ENCODE assay signal across 7 cellular contexts in genomic region chr21:31509108-31510017, GRCh38.
A peak's percentile ranks its signal among the peaks of the same experiment; 100 is the strongest.
DNase-seq lines count a peak whose midpoint lies in the region; ATAC-seq and TF ChIP-seq lines count a peak whose summit lies in the region.

No MANE protein-coding gene starts in this region.

- no peaks in the 10 kb centered on the region for H3K9me2 ChIP-seq in PC-9 (ENCODE audit: insufficient read depth)

- CTCF ChIA-PET in PC-9 (lab: Charles Lee), result interaction anchor here (0.6 kb wide), 1 partner anchor 22 kb away, joined by 12 read pairs; no protein-coding TSS in a partner anchor

- no peaks in the 10 kb centered on the region for H4K20me1 ChIP-seq in PC-9 (ENCODE audit: insufficient read depth)

- no peak overlapping the region; the same call in 1 of the 2 replicates for H2AFZ ChIP-seq in PC-9

- no peaks in the 10 kb centered on the region for H3K27me3 ChIP-seq in PC-9 (ENCODE audit: insufficient read depth, low read depth)

- H3K4me1 Mint-ChIP-seq in activated T-cell treated with anti-CD3 and anti-CD28 coated beads, Interleukin-2, amount 50 U/mL, for 72 hours (ENCODE audit: low read depth), result peaks cover 32% of the 10 kb centered on the region

- POLR2A ChIA-PET in PC-9 (lab: Charles Lee; ENCODE audit: unreplicated experiment), result no interaction called here

- no peaks in the 10 kb centered on the region for H3K36me3 ChIP-seq in PC-9 (ENCODE audit: low read depth)

- TF ChIP-seq CTCF in PC-9 (conservative IDR thresholded peaks at IDR 0.05), result peak; percentile 77

- DNase-seq in PC-9 (peak; percentile 65 to 73), iPS-NIHi11 (ENCODE audit: low spot score) (peak; percentile 76)
- DNase-seq in activated T-cell treated with anti-CD3 and anti-CD28 coated beads, Interleukin-2, amount 50 U/mL, for 72 hours, result peak; percentile 89 to 90
- peak; percentile 88 for DNase-seq in stimulated activated CD8-positive, alpha-beta memory T cell treated with anti-CD3 and anti-CD28 coated beads, Interleukin-4, amount 100 ng/mL, for 48 hours

- 0 out of 2 replicates have a peak, but pooled peaks cover 6% of the 10 kb centered on the region for H3K79me2 ChIP-seq in PC-9 (ENCODE audit: low read depth)

- no peak overlapping the region for H3K4me3 ChIP-seq in PC-9

- peaks cover 5% of the 10 kb centered on the region; the same call in 1 of the 2 replicates for H3F3A ChIP-seq in PC-9 (ENCODE audit: insufficient read depth, low read depth)

- BruUV-seq in PC-9 (replicated peaks; lab: Mats Ljungman, UMichigan), result no TSS peak

- no peaks in the 10 kb centered on the region for H3K9me3 ChIP-seq in PC-9 (ENCODE audit: insufficient read depth, low read depth)

- peaks cover 28% of the 10 kb centered on the region for H3K4me1 ChIP-seq in PC-9 (replicated peaks; ENCODE audit: insufficient read depth)

- ATAC-seq in GM18870 (IDR thresholded peaks at IDR 0.05; ENCODE audit: unreplicated experiment), result peak; percentile 39
- ATAC-seq in HG03066 (IDR thresholded peaks at IDR 0.05; ENCODE audit: low read depth, unreplicated experiment), result peak; percentile 44
- ATAC-seq in activated T-cell treated with anti-CD3 and anti-CD28 coated beads, Interleukin-2, amount 50 U/mL, for 72 hours (replicated peaks in 1 of 2), result peak; percentile 91
- no peak for ATAC-seq in GM18520 (IDR thresholded peaks at IDR 0.05; ENCODE audit: unreplicated experiment)

- no peaks in the 10 kb centered on the region for H3K36me3 Mint-ChIP-seq in activated T-cell treated with anti-CD3 and anti-CD28 coated beads, Interleukin-2, amount 50 U/mL, for 72 hours (ENCODE audit: insufficient read depth in 2 of 2)

- intact Hi-C loops in PC-9 (cut with micrococcal nuclease; ENCODE audit: unreplicated experiment), result no loop called here

- no peak overlapping the region for H3K27ac Mint-ChIP-seq in activated T-cell treated with anti-CD3 and anti-CD28 coated beads, Interleukin-2, amount 50 U/mL, for 72 hours

- no peaks in the 10 kb centered on the region for H3K9me3 Mint-ChIP-seq in activated T-cell treated with anti-CD3 and anti-CD28 coated beads, Interleukin-2, amount 50 U/mL, for 72 hours

- peak overlapping the region; percentile 55 for H3K4me2 ChIP-seq in PC-9

- H3K4me3 Mint-ChIP-seq in activated T-cell treated with anti-CD3 and anti-CD28 coated beads, Interleukin-2, amount 50 U/mL, for 72 hours, result peak overlapping the region; percentile 59 to 75

- peak overlapping the region; percentile 50 for H3K27ac ChIP-seq in PC-9

- peaks cover 11% of the 10 kb centered on the region for H3K27me3 Mint-ChIP-seq in activated T-cell treated with anti-CD3 and anti-CD28 coated beads, Interleukin-2, amount 50 U/mL, for 72 hours (ENCODE audit: low read depth)
